1 cellular context compared by ENCODE assay signal in the genomic region with DNA sequence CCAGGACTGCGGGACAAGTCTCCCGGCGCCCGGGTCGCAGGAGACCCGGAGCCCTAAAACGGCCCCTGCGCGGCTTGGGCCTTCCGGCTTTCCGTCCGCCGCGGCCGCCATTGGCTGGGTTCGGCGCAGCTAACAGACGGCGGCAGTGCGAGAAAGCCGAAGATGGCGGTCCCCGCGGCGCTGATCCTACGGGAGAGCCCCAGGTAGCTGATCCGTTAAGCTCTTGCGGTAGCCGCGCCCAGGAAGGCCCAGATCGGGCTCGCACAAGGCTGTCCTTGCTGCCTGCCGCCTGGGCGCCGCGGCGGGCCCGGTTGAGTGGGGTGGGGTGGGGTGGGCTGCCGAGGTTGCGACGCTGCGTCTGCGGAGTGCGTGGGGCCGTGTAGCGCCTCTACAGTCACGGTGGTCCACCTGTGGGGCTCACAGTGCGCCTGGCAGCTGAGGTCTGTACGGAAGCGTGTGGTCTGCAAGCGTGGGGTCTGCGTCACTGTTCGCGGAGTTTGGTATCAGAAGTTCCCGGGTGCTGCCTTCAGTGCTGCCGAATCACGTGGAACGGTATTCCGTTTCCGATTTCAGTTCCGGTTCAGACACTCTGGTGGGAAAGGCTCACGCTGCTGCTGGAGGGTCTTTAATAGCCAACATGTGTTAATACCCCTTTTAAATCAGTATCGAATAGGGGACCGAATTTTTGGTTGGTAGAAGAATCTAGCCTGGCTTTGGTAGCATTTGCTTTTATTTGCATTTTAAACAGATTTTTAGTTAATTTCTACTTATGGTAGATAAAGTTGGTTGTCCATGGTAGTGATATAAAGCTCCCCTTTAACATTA.
TF ChIP-seq lines count a peak whose summit lies in the region.

Gene COMMD10 (plus strand): TSS at position 135 of the 825 bp plus-strand sequence.

TF ChIP-seq in HepG2, 621 proteins besides CTCF, POLR2A, EP300 and RAD21 (continued from another document):
- TF ChIP-seq, protein P1, sequence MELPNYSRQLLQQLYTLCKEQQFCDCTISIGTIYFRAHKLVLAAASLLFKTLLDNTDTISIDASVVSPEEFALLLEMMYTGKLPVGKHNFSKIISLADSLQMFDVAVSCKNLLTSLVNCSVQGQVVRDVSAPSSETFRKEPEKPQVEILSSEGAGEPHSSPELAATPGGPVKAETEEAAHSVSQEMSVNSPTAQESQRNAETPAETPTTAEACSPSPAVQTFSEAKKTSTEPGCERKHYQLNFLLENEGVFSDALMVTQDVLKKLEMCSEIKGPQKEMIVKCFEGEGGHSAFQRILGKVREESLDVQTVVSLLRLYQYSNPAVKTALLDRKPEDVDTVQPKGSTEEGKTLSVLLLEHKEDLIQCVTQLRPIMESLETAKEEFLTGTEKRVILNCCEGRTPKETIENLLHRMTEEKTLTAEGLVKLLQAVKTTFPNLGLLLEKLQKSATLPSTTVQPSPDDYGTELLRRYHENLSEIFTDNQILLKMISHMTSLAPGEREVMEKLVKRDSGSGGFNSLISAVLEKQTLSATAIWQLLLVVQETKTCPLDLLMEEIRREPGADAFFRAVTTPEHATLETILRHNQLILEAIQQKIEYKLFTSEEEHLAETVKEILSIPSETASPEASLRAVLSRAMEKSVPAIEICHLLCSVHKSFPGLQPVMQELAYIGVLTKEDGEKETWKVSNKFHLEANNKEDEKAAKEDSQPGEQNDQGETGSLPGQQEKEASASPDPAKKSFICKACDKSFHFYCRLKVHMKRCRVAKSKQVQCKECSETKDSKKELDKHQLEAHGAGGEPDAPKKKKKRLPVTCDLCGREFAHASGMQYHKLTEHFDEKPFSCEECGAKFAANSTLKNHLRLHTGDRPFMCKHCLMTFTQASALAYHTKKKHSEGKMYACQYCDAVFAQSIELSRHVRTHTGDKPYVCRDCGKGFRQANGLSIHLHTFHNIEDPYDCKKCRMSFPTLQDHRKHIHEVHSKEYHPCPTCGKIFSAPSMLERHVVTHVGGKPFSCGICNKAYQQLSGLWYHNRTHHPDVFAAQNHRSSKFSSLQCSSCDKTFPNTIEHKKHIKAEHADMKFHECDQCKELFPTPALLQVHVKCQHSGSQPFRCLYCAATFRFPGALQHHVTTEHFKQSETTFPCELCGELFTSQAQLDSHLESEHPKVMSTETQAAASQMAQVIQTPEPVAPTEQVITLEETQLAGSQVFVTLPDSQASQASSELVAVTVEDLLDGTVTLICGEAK (IDR thresholded peaks at IDR 0.05) = no peak; the same call in 1 of the 2 replicates
- TF ChIP-seq, protein P1 (CRISPR knock-in tag; IDR thresholded peaks at IDR 0.05) = peak; percentile 85
- TF ChIP-seq, protein P2, sequence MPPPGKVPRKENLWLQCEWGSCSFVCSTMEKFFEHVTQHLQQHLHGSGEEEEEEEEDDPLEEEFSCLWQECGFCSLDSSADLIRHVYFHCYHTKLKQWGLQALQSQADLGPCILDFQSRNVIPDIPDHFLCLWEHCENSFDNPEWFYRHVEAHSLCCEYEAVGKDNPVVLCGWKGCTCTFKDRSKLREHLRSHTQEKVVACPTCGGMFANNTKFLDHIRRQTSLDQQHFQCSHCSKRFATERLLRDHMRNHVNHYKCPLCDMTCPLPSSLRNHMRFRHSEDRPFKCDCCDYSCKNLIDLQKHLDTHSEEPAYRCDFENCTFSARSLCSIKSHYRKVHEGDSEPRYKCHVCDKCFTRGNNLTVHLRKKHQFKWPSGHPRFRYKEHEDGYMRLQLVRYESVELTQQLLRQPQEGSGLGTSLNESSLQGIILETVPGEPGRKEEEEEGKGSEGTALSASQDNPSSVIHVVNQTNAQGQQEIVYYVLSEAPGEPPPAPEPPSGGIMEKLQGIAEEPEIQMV (CRISPR knock-in tag; IDR thresholded peaks at IDR 0.05; ENCODE audit: low read depth) = peak; percentile 48; the same call in 1 of the 2 replicates
- TF ChIP-seq MEIS2 (CRISPR knock-in tag; IDR thresholded peaks at IDR 0.05) (no peak), ZNF143 (CRISPR knock-in tag; IDR thresholded peaks at IDR 0.05) (0 out of 2 replicates have a peak, but pooled peaks have one; percentile 30), ZBTB3 (CRISPR knock-in tag; IDR thresholded peaks at IDR 0.05; ENCODE audit: borderline replicate concordance, low read depth) (no peak), NFIB (CRISPR knock-in tag; IDR thresholded peaks at IDR 0.05; ENCODE audit: borderline replicate concordance) (no peak), FOXO4 (CRISPR knock-in tag; conservative IDR thresholded peaks at IDR 0.05) (0 out of 2 replicates have a peak, but pooled peaks have one; percentile 77), YEATS2 (CRISPR knock-in tag; IDR thresholded peaks at IDR 0.05; ENCODE audit: borderline replicate concordance) (peak; percentile 64; the same call in 1 of the 2 replicates), SRSF9 (IDR thresholded peaks at IDR 0.05; ENCODE audit: borderline replicate concordance, insufficient read depth, low read depth, low read length, poor library complexity, severe bottlenecking) (no peak), PHF21A (CRISPR knock-in tag; IDR thresholded peaks at IDR 0.05) (0 out of 2 replicates have a peak, but pooled peaks have one; percentile 32), HDAC1 (CRISPR knock-in tag; IDR thresholded peaks at IDR 0.05) (peak; percentile 82), MAX (IDR thresholded peaks at IDR 0.05) (peak; percentile 92), ZBTB8A (CRISPR knock-in tag; IDR thresholded peaks at IDR 0.05; ENCODE audit: borderline replicate concordance, low read depth) (no peak), ZNF761 (CRISPR knock-in tag; conservative IDR thresholded peaks at IDR 0.05) (peak; percentile 75; the same call in 1 of the 2 replicates), KLF11 (CRISPR knock-in tag; IDR thresholded peaks at IDR 0.05) (no peak), ZNF256 (CRISPR knock-in tag; conservative IDR thresholded peaks at IDR 0.05) (no peak; the same call in 1 of the 2 replicates), REPIN1 (CRISPR knock-in tag; IDR thresholded peaks at IDR 0.05; ENCODE audit: borderline replicate concordance, low read depth) (no peak), MEF2D (CRISPR knock-in tag; IDR thresholded peaks at IDR 0.05) (peak; percentile 86; the same call in 1 of the 2 replicates), KDM5B (CRISPR knock-in tag; IDR thresholded peaks at IDR 0.05; ENCODE audit: borderline replicate concordance) (peak; percentile 23; the same call in 1 of the 2 replicates)
- TF ChIP-seq, protein P3, sequence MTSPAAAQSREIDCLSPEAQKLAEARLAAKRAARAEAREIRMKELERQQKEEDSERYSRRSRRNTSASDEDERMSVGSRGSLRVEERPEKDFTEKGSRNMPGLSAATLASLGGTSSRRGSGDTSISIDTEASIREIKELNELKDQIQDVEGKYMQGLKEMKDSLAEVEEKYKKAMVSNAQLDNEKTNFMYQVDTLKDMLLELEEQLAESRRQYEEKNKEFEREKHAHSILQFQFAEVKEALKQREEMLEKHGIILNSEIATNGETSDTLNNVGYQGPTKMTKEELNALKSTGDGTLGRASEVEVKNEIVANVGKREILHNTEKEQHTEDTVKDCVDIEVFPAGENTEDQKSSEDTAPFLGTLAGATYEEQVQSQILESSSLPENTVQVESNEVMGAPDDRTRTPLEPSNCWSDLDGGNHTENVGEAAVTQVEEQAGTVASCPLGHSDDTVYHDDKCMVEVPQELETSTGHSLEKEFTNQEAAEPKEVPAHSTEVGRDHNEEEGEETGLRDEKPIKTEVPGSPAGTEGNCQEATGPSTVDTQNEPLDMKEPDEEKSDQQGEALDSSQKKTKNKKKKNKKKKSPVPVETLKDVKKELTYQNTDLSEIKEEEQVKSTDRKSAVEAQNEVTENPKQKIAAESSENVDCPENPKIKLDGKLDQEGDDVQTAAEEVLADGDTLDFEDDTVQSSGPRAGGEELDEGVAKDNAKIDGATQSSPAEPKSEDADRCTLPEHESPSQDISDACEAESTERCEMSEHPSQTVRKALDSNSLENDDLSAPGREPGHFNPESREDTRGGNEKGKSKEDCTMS (CRISPR knock-in tag; conservative IDR thresholded peaks at IDR 0.05) = no peak
- TF ChIP-seq, protein P4, sequence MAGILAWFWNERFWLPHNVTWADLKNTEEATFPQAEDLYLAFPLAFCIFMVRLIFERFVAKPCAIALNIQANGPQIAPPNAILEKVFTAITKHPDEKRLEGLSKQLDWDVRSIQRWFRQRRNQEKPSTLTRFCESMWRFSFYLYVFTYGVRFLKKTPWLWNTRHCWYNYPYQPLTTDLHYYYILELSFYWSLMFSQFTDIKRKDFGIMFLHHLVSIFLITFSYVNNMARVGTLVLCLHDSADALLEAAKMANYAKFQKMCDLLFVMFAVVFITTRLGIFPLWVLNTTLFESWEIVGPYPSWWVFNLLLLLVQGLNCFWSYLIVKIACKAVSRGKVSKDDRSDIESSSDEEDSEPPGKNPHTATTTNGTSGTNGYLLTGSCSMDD (CRISPR knock-in tag; IDR thresholded peaks at IDR 0.05) = no peak
- TF ChIP-seq, protein P5, sequence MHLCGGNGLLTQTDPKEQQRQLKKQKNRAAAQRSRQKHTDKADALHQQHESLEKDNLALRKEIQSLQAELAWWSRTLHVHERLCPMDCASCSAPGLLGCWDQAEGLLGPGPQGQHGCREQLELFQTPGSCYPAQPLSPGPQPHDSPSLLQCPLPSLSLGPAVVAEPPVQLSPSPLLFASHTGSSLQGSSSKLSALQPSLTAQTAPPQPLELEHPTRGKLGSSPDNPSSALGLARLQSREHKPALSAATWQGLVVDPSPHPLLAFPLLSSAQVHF (CRISPR knock-in tag; IDR thresholded peaks at IDR 0.05) = no peak
